32 cellular contexts compared by ENCODE assay signal in genomic region chr5:129001831-129002626, GRCh38. TPM values are rescaled to one million over a fixed set of nuclear protein-coding genes. Genes with fewer than 3 reads are reported as not detected.
A peak's percentile ranks its signal among the peaks of the same experiment; 100 is the strongest.
DNase-seq lines count a peak whose midpoint lies in the region; ATAC-seq and TF ChIP-seq lines count a peak whose summit lies in the region.
"Had no signal": no experiment of that assay in that cellular context is flagged by ENCODE, and none has a peak within 500 bp of the region (broad histone marks: within the 10 kb centered on the region; RNA-seq: fewer than 3 reads in every experiment).

No MANE protein-coding gene starts in this region.

- H3K79me1 ChIP-seq in neuronal stem cell (ENCODE audit: low read depth, low read length): no peaks in the 10 kb centered on the region

- H2AFZ ChIP-seq in hepatocyte: no peak overlapping the region
- H2AFZ ChIP-seq in neuronal stem cell (ENCODE audit: low read length): peak overlapping the region; percentile 73

- H3K4me2 ChIP-seq in hepatocyte (no peak overlapping the region), neuronal stem cell (ENCODE audit: insufficient read depth, low read length, poor library complexity, severe bottlenecking) (no peak overlapping the region)

- H3K4me1 Mint-ChIP-seq in activated T-cell treated with anti-CD3 and anti-CD28 coated beads, Interleukin-2, amount 50 U/mL, for 4 hours (ENCODE audit: low read depth): no peaks in the 10 kb centered on the region
- H3K4me1 Mint-ChIP-seq: activated CD4-positive, alpha-beta memory T cell treated with anti-CD3 and anti-CD28 coated beads, Interleukin-2, amount 10 ng/mL, durations not matched to agents 7 days and 5 days; CD4-positive, CD25-positive, alpha-beta regulatory T cell; immature natural killer cell; stimulated activated naive CD8-positive, alpha-beta T cell treated with anti-CD3 and anti-CD28 coated beads, Interleukin-15, amount 100 ng/mL, for 72 hours had no signal

- H3K27ac ChIP-seq in hepatocyte: peak overlapping the region; percentile 12
- H3K27ac ChIP-seq in neuronal stem cell (replicated peaks; ENCODE audit: low read length): no peak overlapping the region
- H3K27ac ChIP-seq: heart left ventricle, thoracic aorta had no signal

- no peak for ATAC-seq in activated T-cell treated with anti-CD3 and anti-CD28 coated beads, Interleukin-2, amount 50 U/mL, for 4 hours
- ATAC-seq: activated naive CD4-positive, alpha-beta T cell treated with anti-CD3 and anti-CD28 coated beads, Interleukin-2, amount 50 U/mL, for 72 hours; heart left ventricle; left cardiac atrium; Panc1; sciatic nerve; stimulated activated naive CD8-positive, alpha-beta T cell treated with anti-CD3 and anti-CD28 coated beads, Interleukin-15, amount 100 ng/mL, for 72 hours; T-helper 17 cell had no signal

- no peak overlapping the region for H3K18ac ChIP-seq in neuronal stem cell (ENCODE audit: low read length)

- H3K4me1 ChIP-seq in hepatocyte (ENCODE audit: insufficient read depth): no peaks in the 10 kb centered on the region
- peaks cover 10 to 11% of the 10 kb centered on the region in 2 donors for H3K4me1 ChIP-seq in neuronal stem cell (ENCODE audit: control insufficient read depth in 2 of 2, insufficient read depth in 1 of 2, low read depth in 1 of 2, low read length in 2 of 2)

- H2BK5ac ChIP-seq in neuronal stem cell (ENCODE audit: low read length): no peak overlapping the region

- WGBS in hepatocyte (ENCODE audit: low lambda C conversion rate, missing lambda C conversion rate): 79% methylated on average over 4 of the region's 7 CpGs
- no CpG with 5 or more reads among the region's 7 CpGs for WGBS in neuronal stem cell (ENCODE audit: extremely low coverage in 2 of 2, insufficient read length in 2 of 2, insufficient replicate concordance in 1 of 2), 2 donors

- H3K4ac ChIP-seq in neuronal stem cell (ENCODE audit: low read length): no peak overlapping the region

- H2BK15ac ChIP-seq in neuronal stem cell (ENCODE audit: low read length): no peak overlapping the region

- H3K9ac ChIP-seq in neuronal stem cell (ENCODE audit: low read depth, low read length, poor library complexity): no peak overlapping the region

- H3K4me3 ChIP-seq in hepatocyte (no peak overlapping the region), neuronal stem cell (ENCODE audit: low read length in 2 of 2) (no peak overlapping the region)
- H3K4me3 ChIP-seq: heart left ventricle, thoracic aorta had no signal

- H4K20me1 ChIP-seq in hepatocyte (ENCODE audit: insufficient read depth, poor library complexity, severe bottlenecking): no peaks in the 10 kb centered on the region

- no peak overlapping the region for H2BK12ac ChIP-seq in neuronal stem cell (ENCODE audit: low read length)

- no peak overlapping the region for H3K4me3 Mint-ChIP-seq in activated T-cell treated with anti-CD3 and anti-CD28 coated beads, Interleukin-2, amount 50 U/mL, for 4 hours
- H3K4me3 Mint-ChIP-seq: activated CD4-positive, alpha-beta memory T cell treated with anti-CD3 and anti-CD28 coated beads, Interleukin-2, amount 10 ng/mL, durations not matched to agents 7 days and 5 days; CD4-positive, CD25-positive, alpha-beta regulatory T cell; immature natural killer cell; nephron progenitor cell; stimulated activated naive CD8-positive, alpha-beta T cell treated with anti-CD3 and anti-CD28 coated beads, Interleukin-15, amount 100 ng/mL, for 72 hours; T-helper 17 cell had no signal

- no peaks in the 10 kb centered on the region for H3K9me2 ChIP-seq in hepatocyte (replicated peaks; ENCODE audit: insufficient read depth)

- H3K79me2 ChIP-seq in hepatocyte: no peaks in the 10 kb centered on the region

- no peaks in the 10 kb centered on the region for H3K27me3 Mint-ChIP-seq in activated T-cell treated with anti-CD3 and anti-CD28 coated beads, Interleukin-2, amount 50 U/mL, for 4 hours (ENCODE audit: low read depth)
- H3K27me3 Mint-ChIP-seq: CD4-positive, CD25-positive, alpha-beta regulatory T cell; T-helper 17 cell had no signal

- no peak overlapping the region for H2BK120ac ChIP-seq in neuronal stem cell (ENCODE audit: low read depth, low read length)

- H3K36me3 ChIP-seq in hepatocyte (replicated peaks; ENCODE audit: insufficient read depth, low read depth) (no peaks in the 10 kb centered on the region), neuronal stem cell (replicated peaks in 1 of 2; ENCODE audit: control insufficient read depth in 2 of 2, insufficient read depth in 2 of 2, low read length in 2 of 2) (no peaks in the 10 kb centered on the region)
- H3K36me3 ChIP-seq: heart left ventricle, thoracic aorta had no signal

- no peaks in the 10 kb centered on the region for H3K27me3 ChIP-seq in hepatocyte
- no peaks in the 10 kb centered on the region for H3K27me3 ChIP-seq in neuronal stem cell (ENCODE audit: control insufficient read depth in 3 of 3, insufficient read depth in 3 of 3, low read depth in 1 of 3, low read length in 3 of 3)
- H3K27me3 ChIP-seq: heart left ventricle had no signal

- no peak overlapping the region for H4K91ac ChIP-seq in neuronal stem cell (ENCODE audit: low read depth, low read length, poor library complexity)

- H3K23ac ChIP-seq in neuronal stem cell (ENCODE audit: low read depth, low read length, poor library complexity): no peak overlapping the region

- no peaks in the 10 kb centered on the region for H3K9me3 Mint-ChIP-seq in activated T-cell treated with anti-CD3 and anti-CD28 coated beads, Interleukin-2, amount 50 U/mL, for 4 hours
- H3K9me3 Mint-ChIP-seq: activated CD4-positive, alpha-beta memory T cell treated with anti-CD3 and anti-CD28 coated beads, Interleukin-2, amount 10 ng/mL, durations not matched to agents 7 days and 5 days; activated naive CD4-positive, alpha-beta T cell treated with anti-CD3 and anti-CD28 coated beads, Interleukin-2, amount 50 U/mL, for 72 hours; CD4-positive, CD25-positive, alpha-beta regulatory T cell; nephron progenitor cell; stimulated activated naive CD8-positive, alpha-beta T cell treated with anti-CD3 and anti-CD28 coated beads, Interleukin-15, amount 100 ng/mL, for 72 hours had no signal

- H4K8ac ChIP-seq in neuronal stem cell (ENCODE audit: low read depth, low read length): no peak overlapping the region

- H3K9me3 ChIP-seq in hepatocyte (ENCODE audit: low read depth): no peaks in the 10 kb centered on the region
- no peaks in the 10 kb centered on the region for H3K9me3 ChIP-seq in neuronal stem cell (replicated peaks in 1 of 2; ENCODE audit: control insufficient read depth in 2 of 2, insufficient read depth in 1 of 2, low read depth in 1 of 2, low read length in 2 of 2)
- H3K9me3 ChIP-seq: heart left ventricle, thoracic aorta had no signal

- TF ChIP-seq CTCF in hepatocyte (IDR thresholded peaks at IDR 0.05; ENCODE audit: poor library complexity): no peak

- no peak overlapping the region for H2AK5ac ChIP-seq in neuronal stem cell (ENCODE audit: low read depth, low read length)

- H3K36me3 Mint-ChIP-seq in activated T-cell treated with anti-CD3 and anti-CD28 coated beads, Interleukin-2, amount 50 U/mL, for 4 hours (ENCODE audit: insufficient read depth): no peaks in the 10 kb centered on the region
- H3K36me3 Mint-ChIP-seq: activated naive CD4-positive, alpha-beta T cell treated with anti-CD3 and anti-CD28 coated beads, Interleukin-2, amount 50 U/mL, for 72 hours; CD4-positive, CD25-positive, alpha-beta regulatory T cell; immature natural killer cell had no signal

- H3K14ac ChIP-seq in neuronal stem cell (ENCODE audit: low read length): no peak overlapping the region

- DNase-seq in DMS53 (lab: John Stamatoyannopoulos, UW) (peak; percentile 27), DMS53 treated with DMSO at 0.1 percent for 48 hours (lab: John Stamatoyannopoulos, UW; ENCODE audit: unreplicated experiment) (no peak), astrocyte of the hippocampus (ENCODE audit: low read depth, low spot score) (peak; percentile 10), hepatocyte (ENCODE audit: low spot score) (no peak), neuronal stem cell (ENCODE audit: low spot score) (no peak), T-helper 9 cell (no peak), A172 (ENCODE audit: low spot score) (no peak)
- DNase-seq in activated T-cell treated with anti-CD3 and anti-CD28 coated beads, Interleukin-2, amount 50 U/mL, for 4 hours: no peak
- DNase-seq: activated CD4-positive, alpha-beta memory T cell treated with anti-CD3 and anti-CD28 coated beads, Interleukin-2, amount 10 ng/mL, durations not matched to agents 7 days and 5 days; CD4-positive, CD25-positive, alpha-beta regulatory T cell; effector CD8-positive, alpha-beta T cell; GOT3; heart left ventricle; immature natural killer cell; KG1; left cardiac atrium; MM.1S; NCI-H1105 treated with DMSO at 0.1 percent for 48 hours; NCI-H187 treated with DMSO at 0.1 percent for 48 hours; NCI-H526; nephron progenitor cell; posterior cingulate gyrus; SHP77; stimulated activated CD8-positive, alpha-beta memory T cell treated with anti-CD3 and anti-CD28 coated beads, Interleukin-4, amount 100 ng/mL, for 48 hours; stimulated activated naive CD8-positive, alpha-beta T cell treated with anti-CD3 and anti-CD28 coated beads, Interleukin-15, amount 100 ng/mL, for 72 hours; T-helper 17 cell had no signal

RNA-seq across cellular contexts. Expression of gene SLC27A6, which starts 36.7 kb away (rescaled TPM):
- total RNA-seq in hepatocyte: 5.0 and 5.8 TPM in 2 replicates
- polyA plus RNA-seq in hepatocyte: 3.5 and 6.0 TPM in 2 replicates
- polyA plus RNA-seq in neuronal stem cell (2013, experiment 1 of 2): 1.4 TPM
- polyA plus RNA-seq in neuronal stem cell (2013, experiment 2 of 2): 1.5 TPM
- total RNA-seq in A172 (2014; rRNA removed; shearing (Covaris generic)): not detected in 2 replicates
- total RNA-seq in activated T-cell treated with anti-CD3 and anti-CD28 coated beads, Interleukin-2, amount 50 U/mL, for 4 hours: not detected
- total RNA-seq: activated CD4-positive, alpha-beta memory T cell treated with anti-CD3 and anti-CD28 coated beads, Interleukin-2, amount 10 ng/mL, durations not matched to agents 7 days and 5 days; activated naive CD4-positive, alpha-beta T cell treated with anti-CD3 and anti-CD28 coated beads, Interleukin-2, amount 50 U/mL, for 72 hours; CD4-positive, CD25-positive, alpha-beta regulatory T cell; epithelial cell of proximal tubule; lung microvascular endothelial cell; T-helper 17 cell had no signal
- polyA plus RNA-seq: CD4-positive, CD25-positive, alpha-beta regulatory T cell; immature natural killer cell had no signal

Comparison
In these comparisons a context has a peak if more than half of its experiments do, and no peak if none do; other contexts are left out.
1. DNase-seq: peak in DMS53 (single experiment) and astrocyte of the hippocampus (single experiment); none in DMS53 treated with DMSO at 0.1 percent for 48 hours (single experiment), hepatocyte (single experiment), neuronal stem cell (single experiment), T-helper 9 cell (single experiment), A172 (single experiment) and activated T-cell treated with anti-CD3 and anti-CD28 coated beads, Interleukin-2, amount 50 U/mL, for 4 hours (single experiment).